13 cellular contexts compared by ENCODE assay signal in genomic region chr12:114664661-114665320, GRCh38. TPM values are rescaled to one million over a fixed set of nuclear protein-coding genes. Genes with fewer than 3 reads are reported as not detected.
DNase-seq lines count a peak whose midpoint lies in the region; ATAC-seq and TF ChIP-seq lines count a peak whose summit lies in the region.
"Had no signal": no experiment of that assay in that cellular context is flagged by ENCODE, and none has a peak within 500 bp of the region (broad histone marks: within the 10 kb centered on the region; RNA-seq: fewer than 3 reads in every experiment).

No MANE protein-coding gene starts in this region.

- no peak overlapping the region; the same call in 1 of the 2 replicates for H3K27ac ChIP-seq in PC-3 (ENCODE audit: low read length)
- no peak overlapping the region for H3K27ac ChIP-seq in MM.1S (ENCODE audit: low read length)
- H3K27ac ChIP-seq: suprapubic skin had no signal

- no peaks in the 10 kb centered on the region for H3K36me3 ChIP-seq in PC-3 (ENCODE audit: low read depth, low read length)
- no peaks in the 10 kb centered on the region for H3K36me3 ChIP-seq in MM.1S (replicated peaks; ENCODE audit: insufficient read depth, low read length)
- H3K36me3 ChIP-seq: suprapubic skin had no signal

- peak; percentile 49 for DNase-seq in EH (ENCODE audit: low read depth)
- peak; percentile 44 for DNase-seq in PC-3
- peak in 1 of 2 donors; percentile 68 for DNase-seq in foreskin fibroblast
- no peak for DNase-seq in progenitor cell of endocrine pancreas (ENCODE audit: low spot score, unreplicated experiment)
- DNase-seq in MM.1S = no peak
- DNase-seq in NCI-H2029 (lab: John Stamatoyannopoulos, UW) = no peak
- DNase-seq in glomerular visceral epithelial cell (ENCODE audit: extremely low spot score) = no peak
- DNase-seq in NCI-H2107 (lab: John Stamatoyannopoulos, UW) = no peak
- DNase-seq: head of caudate nucleus; NK-92 treated with Interleukin-12 subunit alpha and Interleukin-12 subunit beta, amount 100 ng/mL, for 24 hours; stimulated activated CD4-positive, alpha-beta T cell treated with anti-CD3 and anti-CD28 coated beads, Interleukin-12 subunit alpha, Interleukin-12 subunit beta, amount 100 ng/mL, for 4 hours had no signal

- ATAC-seq in PC-3 = no peak

- H3K79me2 ChIP-seq in PC-3 (ENCODE audit: low read length) (peaks cover 11% of the 10 kb centered on the region), MM.1S (ENCODE audit: low read length) (no peaks in the 10 kb centered on the region)

- H3K27me3 Mint-ChIP-seq in progenitor cell of endocrine pancreas = peaks cover 49% of the 10 kb centered on the region

- H3F3A ChIP-seq in PC-3 (ENCODE audit: low read length, unreplicated experiment) (peaks cover 2% of the 10 kb centered on the region), MM.1S (ENCODE audit: insufficient read depth, low read length) (no peaks in the 10 kb centered on the region)

- H3K4me1 Mint-ChIP-seq in progenitor cell of endocrine pancreas (ENCODE audit: low read depth) = peaks cover 18% of the 10 kb centered on the region

- H2AFZ ChIP-seq in PC-3 (ENCODE audit: low read length) = peak overlapping the region; percentile 90
- no peak overlapping the region for H2AFZ ChIP-seq in MM.1S (ENCODE audit: low read length)

- H4K20me1 ChIP-seq in PC-3 (ENCODE audit: low read length) = no peaks in the 10 kb centered on the region
- no peaks in the 10 kb centered on the region for H4K20me1 ChIP-seq in MM.1S (ENCODE audit: insufficient read depth, low read length)

- H3K4me1 ChIP-seq in PC-3 (ENCODE audit: insufficient read depth, low read length) (peaks cover 57% of the 10 kb centered on the region), MM.1S (ENCODE audit: low read length) (no peaks in the 10 kb centered on the region)

- no peaks in the 10 kb centered on the region for H3K9me3 Mint-ChIP-seq in progenitor cell of endocrine pancreas (ENCODE audit: low read depth)

- no peak for TF ChIP-seq CTCF in PC-3 (conservative IDR thresholded peaks at IDR 0.05; ENCODE audit: low read depth, low read length)
- TF ChIP-seq CTCF in foreskin fibroblast (IDR thresholded peaks at IDR 0.05; ENCODE audit: low read depth, low read length) = no peak
- peak; percentile 11 for TF ChIP-seq CTCF in progenitor cell of endocrine pancreas (IDR thresholded peaks at IDR 0.05; ENCODE audit: unreplicated experiment)
- TF ChIP-seq CTCF in MM.1S (IDR thresholded peaks at IDR 0.05; ENCODE audit: low read length) = no peak

- H3K9ac ChIP-seq in PC-3 (ENCODE audit: low read length) (peak overlapping the region; percentile 62), MM.1S (ENCODE audit: low read length) (no peak overlapping the region)

- no TSS peak for BruUV-seq in PC-3 (replicated peaks; lab: Mats Ljungman, UMichigan)

- H3K4me3 Mint-ChIP-seq in progenitor cell of endocrine pancreas (ENCODE audit: low read depth) = peak overlapping the region; percentile 47

- no peaks in the 10 kb centered on the region for H3K27me3 ChIP-seq in PC-3 (ENCODE audit: low read length)
- peaks cover 25% of the 10 kb centered on the region for H3K27me3 ChIP-seq in MM.1S (replicated peaks; ENCODE audit: insufficient read depth, low read length)

- POLR2A ChIA-PET in PC-3 (lab: Charles Lee; ENCODE audit: unreplicated experiment) = interaction anchor here (0.5 to 0.6 kb wide), 2 partner anchors 13 to 20 kb away, joined by 5 to 6 read pairs; no protein-coding TSS in a partner anchor

- peak overlapping the region; percentile 92 for H3K4me2 ChIP-seq in PC-3 (ENCODE audit: low read length)
- no peak overlapping the region for H3K4me2 ChIP-seq in MM.1S (ENCODE audit: low read depth, low read length)

- intact Hi-C loops in PC-3 (cut with micrococcal nuclease) = loop anchor here (10.0 kb wide), 1 partner anchor 1830 kb away; no protein-coding TSS in a partner anchor

- H3K36me3 Mint-ChIP-seq in progenitor cell of endocrine pancreas (ENCODE audit: insufficient read depth) = no peaks in the 10 kb centered on the region

- H3K9me3 ChIP-seq in PC-3 (ENCODE audit: low read length) (no peaks in the 10 kb centered on the region), MM.1S (replicated peaks; ENCODE audit: insufficient read depth, low read length) (no peaks in the 10 kb centered on the region)
- H3K9me3 ChIP-seq: suprapubic skin had no signal

- CTCF ChIA-PET in PC-3 (lab: Charles Lee) = interaction anchor here (0.6 kb wide), 2 partner anchors 20 to 307 kb away, joined by 4 to 5 read pairs; no protein-coding TSS in a partner anchor

- H3K9me2 ChIP-seq in PC-3 (replicated peaks; ENCODE audit: low read length) (no peaks in the 10 kb centered on the region), MM.1S (replicated peaks; ENCODE audit: insufficient read depth, low read length) (no peaks in the 10 kb centered on the region)

- H3K27ac Mint-ChIP-seq in progenitor cell of endocrine pancreas = no peak overlapping the region

- H3K4me3 ChIP-seq in PC-3 (ENCODE audit: low read length) (peak overlapping the region; percentile 66), foreskin fibroblast (ENCODE audit: low read depth in 1 of 2, low read length in 2 of 2) (peak overlapping the region; percentile 17 to 39), MM.1S (ENCODE audit: low read length) (no peak overlapping the region)
- H3K4me3 ChIP-seq: suprapubic skin had no signal

RNA-seq across cellular contexts. Expression of gene TBX3, which starts 19.2 kb away (rescaled TPM):
- total RNA-seq in PC-3 (2014; rRNA removed) = 89.4 and 123 TPM in 2 replicates
- total RNA-seq in progenitor cell of endocrine pancreas = 16.3 and 22.7 TPM in 2 replicates
- total RNA-seq: activated CD8-positive, alpha-beta memory T cell treated with anti-CD3 and anti-CD28 coated beads for 36 hours had no signal

Comparison
In these comparisons a context has a peak if more than half of its experiments do, and no peak if none do; other contexts are left out.
1. DNase-seq: peak in EH (single experiment) and PC-3 (single experiment); none in progenitor cell of endocrine pancreas (single experiment), MM.1S (single experiment), NCI-H2029 (single experiment), glomerular visceral epithelial cell (single experiment) and NCI-H2107 (single experiment).